8 cellular contexts compared by ENCODE assay signal in the genomic region with DNA sequence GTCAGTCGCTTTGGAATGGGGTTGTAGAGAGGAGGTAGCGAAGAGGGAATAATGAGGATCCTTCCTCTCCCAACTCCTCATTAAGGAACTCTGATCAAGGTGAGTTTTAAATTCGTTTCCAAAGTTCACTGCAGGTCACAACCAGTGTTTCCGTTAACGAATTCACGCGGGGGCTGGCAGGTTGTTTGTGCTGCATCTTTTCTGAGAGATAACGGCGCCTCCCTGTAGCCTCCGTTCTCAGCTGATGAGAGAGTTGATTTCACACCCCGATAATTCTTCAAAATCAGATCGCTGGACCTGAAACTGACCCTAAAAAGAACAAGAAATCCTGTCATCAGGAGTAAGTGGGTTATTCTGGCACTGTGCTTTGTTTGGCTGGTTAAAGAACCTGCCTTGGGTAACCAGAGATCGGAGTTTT. TPM values are rescaled to one million over a fixed set of nuclear protein-coding genes. Genes with fewer than 3 reads are reported as not detected.
DNase-seq lines count a peak whose midpoint lies in the region; ATAC-seq and TF ChIP-seq lines count a peak whose summit lies in the region.

No MANE protein-coding gene starts in this region.

- ATAC-seq in GM19452 (IDR thresholded peaks at IDR 0.05; ENCODE audit: unreplicated experiment): no peak
- ATAC-seq in HG02678 (IDR thresholded peaks at IDR 0.05; ENCODE audit: unreplicated experiment): no peak

- DNase-seq in stimulated activated CD4-positive, alpha-beta T cell treated with anti-CD3 and anti-CD28 coated beads, Interleukin-1b, Interleukin-23, amount 100 ng/mL, for 48 hours: peak; percentile 44
- no peak for DNase-seq in stimulated activated CD4-positive, alpha-beta T cell treated with anti-CD3 and anti-CD28 coated beads, Interleukin-2, amount 100 ng/mL, for 48 hours
- peak; percentile 40 for DNase-seq in activated CD4-positive, alpha-beta memory T cell treated with anti-CD3 and anti-CD28 coated beads for 36 hours
- DNase-seq in fibroblast of the aortic adventitia (ENCODE audit: low read depth) (no peak), type B pancreatic cell (ENCODE audit: extremely low spot score, unreplicated experiment) (no peak), NCI-H1694 treated with DMSO at 0.1 percent for 48 hours (lab: John Stamatoyannopoulos, UW) (no peak)

- peak overlapping the region; percentile 54 for H3K4me3 ChIP-seq in fibroblast of the aortic adventitia (ENCODE audit: low read depth, low read length)

- H3K36me3 Mint-ChIP-seq in activated CD4-positive, alpha-beta memory T cell treated with anti-CD3 and anti-CD28 coated beads for 36 hours: peaks cover 11% of the 10 kb centered on the region
- H3K36me3 Mint-ChIP-seq in type B pancreatic cell: no peaks in the 10 kb centered on the region

- H3K4me3 Mint-ChIP-seq in activated CD4-positive, alpha-beta memory T cell treated with anti-CD3 and anti-CD28 coated beads for 36 hours: peak overlapping the region; percentile 80
- peak overlapping the region; percentile 86 for H3K4me3 Mint-ChIP-seq in type B pancreatic cell

- peak overlapping the region; percentile 77 for H3K27ac Mint-ChIP-seq in activated CD4-positive, alpha-beta memory T cell treated with anti-CD3 and anti-CD28 coated beads for 36 hours
- H3K27ac Mint-ChIP-seq in type B pancreatic cell: peak overlapping the region; percentile 94

- no peaks in the 10 kb centered on the region for H3K9me3 Mint-ChIP-seq in activated CD4-positive, alpha-beta memory T cell treated with anti-CD3 and anti-CD28 coated beads for 36 hours
- no peaks in the 10 kb centered on the region for H3K9me3 Mint-ChIP-seq in type B pancreatic cell

- POLR2A ChIA-PET in activated CD4-positive, alpha-beta memory T cell treated with anti-CD3 and anti-CD28 coated beads for 36 hours (lab: Charles Lee): interaction anchor here (0.7 kb wide), 2 partner anchors 10 kb away, joined by 3 read pairs; no protein-coding TSS in a partner anchor

- TF ChIP-seq CTCF in fibroblast of the aortic adventitia (IDR thresholded peaks at IDR 0.05; ENCODE audit: insufficient read depth, low read length): no peak
- TF ChIP-seq CTCF in type B pancreatic cell (conservative IDR thresholded peaks at IDR 0.05): no peak

- intact Hi-C loops in activated CD4-positive, alpha-beta memory T cell treated with anti-CD3 and anti-CD28 coated beads for 36 hours (cut with micrococcal nuclease): loop anchor here (1.0 to 2.0 kb wide), 2 partner anchors 19 to 236 kb away; no protein-coding TSS in a partner anchor

- H3K27me3 Mint-ChIP-seq in activated CD4-positive, alpha-beta memory T cell treated with anti-CD3 and anti-CD28 coated beads for 36 hours: peaks cover 37% of the 10 kb centered on the region
- H3K27me3 Mint-ChIP-seq in type B pancreatic cell: peaks cover 71% of the 10 kb centered on the region

- CTCF ChIA-PET in activated CD4-positive, alpha-beta memory T cell treated with anti-CD3 and anti-CD28 coated beads for 36 hours (lab: Charles Lee): interaction anchor here (1.0 to 2.7 kb wide), 6 partner anchors 9 to 264 kb away, joined by 4 to 17 read pairs (median 6); a partner anchor contains a TSS

- peaks cover 47% of the 10 kb centered on the region for H3K4me1 Mint-ChIP-seq in activated CD4-positive, alpha-beta memory T cell treated with anti-CD3 and anti-CD28 coated beads for 36 hours (ENCODE audit: low read depth)
- peaks cover 37% of the 10 kb centered on the region for H3K4me1 Mint-ChIP-seq in type B pancreatic cell (ENCODE audit: unreplicated experiment)

RNA-seq across cellular contexts. Expression of a gene that starts 33.2 kb away (rescaled TPM):
- total RNA-seq in activated CD4-positive, alpha-beta memory T cell treated with anti-CD3 and anti-CD28 coated beads for 36 hours: 10 to 100 TPM; 59.5 to 64.8 TPM
- total RNA-seq in fibroblast of the aortic adventitia (ENCODE audit: low replicate concordance) (19.2 and 26.3 TPM in 2 replicates), type B pancreatic cell (ENCODE audit: low replicate concordance) (13.1 and 16.4 TPM in 2 replicates)

RNA-seq across cellular contexts. Expression of a gene that starts 51.1 kb away (rescaled TPM):
- 10 to 100 TPM; 22.3 to 25.8 TPM for total RNA-seq in activated CD4-positive, alpha-beta memory T cell treated with anti-CD3 and anti-CD28 coated beads for 36 hours
- 7.5 and 10.2 TPM in 2 replicates for total RNA-seq in fibroblast of the aortic adventitia (ENCODE audit: low replicate concordance)
- total RNA-seq in type B pancreatic cell (ENCODE audit: low replicate concordance): 8.7 and 21.6 TPM in 2 replicates

Comparison
In these comparisons a context has a peak if more than half of its experiments do, and no peak if none do; other contexts are left out.
1. DNase-seq: peak in stimulated activated CD4-positive, alpha-beta T cell treated with anti-CD3 and anti-CD28 coated beads, Interleukin-1b, Interleukin-23, amount 100 ng/mL, for 48 hours (single experiment) and activated CD4-positive, alpha-beta memory T cell treated with anti-CD3 and anti-CD28 coated beads for 36 hours (single experiment); none in stimulated activated CD4-positive, alpha-beta T cell treated with anti-CD3 and anti-CD28 coated beads, Interleukin-2, amount 100 ng/mL, for 48 hours (0 of 2), fibroblast of the aortic adventitia (single experiment), type B pancreatic cell (single experiment) and NCI-H1694 treated with DMSO at 0.1 percent for 48 hours (single experiment).